In genomic region chr2:169584005-169584877, GRCh38 we compare ENCODE assay signal across 1 cellular context.
TF ChIP-seq lines count a peak whose summit lies in the region.

PPIG (plus strand) TSS chr2:169584351; CDS start chr2:169604042, 19,691 bp downstream.

TF ChIP-seq in HEK293, 187 proteins besides CTCF, POLR2A, EP300 and RAD21 (continued from another document and continues in another):
- peak; percentile 27; the same call in 1 of the 2 replicates for TF ChIP-seq HIC1 (tag by site-specific recombination; IDR thresholded peaks at IDR 0.05)
- TF ChIP-seq ZNF600 (tag by site-specific recombination; IDR thresholded peaks at IDR 0.05) = peak; percentile 61; the same call in 1 of the 2 replicates
- peak; percentile 19; the same call in 1 of the 2 replicates for TF ChIP-seq PRDM4 (tag by site-specific recombination; IDR thresholded peaks at IDR 0.05)
- 0 out of 2 replicates have a peak, but pooled peaks have one; percentile 34 for TF ChIP-seq PBX3 (CRISPR knock-in tag; IDR thresholded peaks at IDR 0.05)
- peak; percentile 30; the same call in 1 of the 2 replicates for TF ChIP-seq ZNF394 (tag by site-specific recombination; IDR thresholded peaks at IDR 0.05; ENCODE audit: borderline replicate concordance)
- 0 out of 2 replicates have a peak, but pooled peaks have one; percentile 31 for TF ChIP-seq ZSCAN30 (tag by site-specific recombination; IDR thresholded peaks at IDR 0.05)
- peak; percentile 43 for TF ChIP-seq YY1 (tag by site-specific recombination; IDR thresholded peaks at IDR 0.05)
- TF ChIP-seq ATF2 (tag by site-specific recombination; IDR thresholded peaks at IDR 0.05; ENCODE audit: low read depth) = 0 out of 2 replicates have a peak, but pooled peaks have one; percentile 49
- TF ChIP-seq ZNF518A (tag by site-specific recombination; conservative IDR thresholded peaks at IDR 0.05; ENCODE audit: low read depth) = peak; percentile 97
- TF ChIP-seq ZNF560 (tag by site-specific recombination; IDR thresholded peaks at IDR 0.05; ENCODE audit: borderline replicate concordance) = no peak
- peak; percentile 53; the same call in 1 of the 2 replicates for TF ChIP-seq ZNF24 (tag by site-specific recombination; IDR thresholded peaks at IDR 0.05)
- peak; percentile 80 for TF ChIP-seq KLF16 (tag by site-specific recombination; IDR thresholded peaks at IDR 0.05)
- TF ChIP-seq ZNF76 (tag by site-specific recombination; IDR thresholded peaks at IDR 0.05; ENCODE audit: borderline replicate concordance, low read depth) = peak; percentile 58; the same call in 1 of the 2 replicates
- TF ChIP-seq KLF9 (tag by site-specific recombination; IDR thresholded peaks at IDR 0.05; ENCODE audit: low read depth) = peak; percentile 88
- TF ChIP-seq ZNF501 (tag by site-specific recombination; IDR thresholded peaks at IDR 0.05) = peak; percentile 76; the same call in 1 of the 2 replicates
- peak; percentile 81 for TF ChIP-seq KLF8 (tag by site-specific recombination; IDR thresholded peaks at IDR 0.05)
- TF ChIP-seq ZNF18 (tag by site-specific recombination; IDR thresholded peaks at IDR 0.05) = peak; percentile 35; the same call in 1 of the 2 replicates
- peak; percentile 82 for TF ChIP-seq ZBTB17 (tag by site-specific recombination; IDR thresholded peaks at IDR 0.05)
- TF ChIP-seq ZFP37 (tag by site-specific recombination; IDR thresholded peaks at IDR 0.05) = 0 out of 2 replicates have a peak, but pooled peaks have one; percentile 35
- no peak for TF ChIP-seq ZNF366 (tag by site-specific recombination; conservative IDR thresholded peaks at IDR 0.05)
- TF ChIP-seq MEIS1 (CRISPR knock-in tag; IDR thresholded peaks at IDR 0.05; ENCODE audit: borderline replicate concordance) = no peak
- TF ChIP-seq KLF10 (tag by site-specific recombination; IDR thresholded peaks at IDR 0.05) = peak; percentile 65
- peak; percentile 80; the same call in 1 of the 2 replicates for TF ChIP-seq ZNF2 (tag by site-specific recombination; IDR thresholded peaks at IDR 0.05)
- TF ChIP-seq ZNF391 (tag by site-specific recombination; IDR thresholded peaks at IDR 0.05; ENCODE audit: borderline replicate concordance, low read depth) = peak; percentile 37; the same call in 1 of the 2 replicates
- peak; percentile 32; the same call in 1 of the 2 replicates for TF ChIP-seq OVOL3 (tag by site-specific recombination; IDR thresholded peaks at IDR 0.05)
- peak; percentile 62; the same call in 1 of the 2 replicates for TF ChIP-seq INSM2 (tag by site-specific recombination; IDR thresholded peaks at IDR 0.05)
- peak; percentile 100 for TF ChIP-seq ZNF629 (tag by site-specific recombination; IDR thresholded peaks at IDR 0.05)
- peak; percentile 94 for TF ChIP-seq BCL6B (tag by site-specific recombination; IDR thresholded peaks at IDR 0.05)
- no peak for TF ChIP-seq ELK4 (IDR thresholded peaks at IDR 0.05; ENCODE audit: borderline replicate concordance, low read depth, low read length)
- no peak for TF ChIP-seq ZNF184 (tag by site-specific recombination; IDR thresholded peaks at IDR 0.05)
- TF ChIP-seq ZNF645 (tag by site-specific recombination; IDR thresholded peaks at IDR 0.05) = no peak
- TF ChIP-seq ZBTB20 (tag by site-specific recombination; IDR thresholded peaks at IDR 0.05) = peak; percentile 42; the same call in 1 of the 2 replicates
- peak; percentile 43; the same call in 1 of the 2 replicates for TF ChIP-seq ZFP69B (tag by site-specific recombination; IDR thresholded peaks at IDR 0.05)
- TF ChIP-seq GFI1B (tag by site-specific recombination; IDR thresholded peaks at IDR 0.05) = no peak
- TF ChIP-seq ZNF335 (tag by site-specific recombination; conservative IDR thresholded peaks at IDR 0.05) = peak; percentile 99
- no peak for TF ChIP-seq TRIM28 (IDR thresholded peaks at IDR 0.05; ENCODE audit: borderline replicate concordance, low read length)
